ENCODE assay signal across 9 cellular contexts in the genomic region with DNA sequence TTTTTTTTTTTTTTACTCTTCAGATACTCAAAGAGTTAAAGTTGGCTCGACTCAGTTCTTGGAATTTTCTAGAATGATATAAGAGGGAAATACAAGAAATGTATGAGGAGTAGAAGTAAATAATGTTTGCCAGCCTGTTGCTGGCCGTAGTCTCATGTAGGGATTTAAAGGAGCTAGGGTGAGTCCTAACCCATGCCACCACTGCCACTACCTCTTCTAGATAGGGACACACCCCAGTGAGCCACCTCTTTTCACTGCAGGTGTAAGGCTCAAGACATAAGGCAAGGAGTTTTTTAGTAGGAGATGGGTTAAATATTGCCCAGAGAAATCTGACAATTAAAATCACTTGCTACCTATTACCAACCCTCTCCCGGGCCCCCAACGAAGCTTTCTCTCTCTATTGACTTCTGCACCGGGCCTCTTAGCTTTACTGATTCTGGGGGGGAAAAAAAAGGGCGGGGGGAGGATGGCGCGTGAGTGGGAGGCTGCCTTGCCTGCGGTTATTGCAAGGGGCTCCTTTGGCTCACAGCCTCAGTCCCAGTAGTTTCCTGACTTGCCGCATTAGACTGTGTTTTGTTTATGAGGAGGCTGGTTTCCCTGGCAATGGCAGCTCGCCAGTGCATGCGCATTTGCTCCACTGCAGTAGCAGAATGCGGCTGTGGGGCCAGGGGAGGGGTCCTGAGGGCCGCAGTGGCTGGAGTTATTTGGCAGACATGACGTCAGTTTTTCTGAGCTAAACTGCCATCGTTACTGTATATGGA. TPM values are rescaled to one million over a fixed set of nuclear protein-coding genes. Genes with fewer than 3 reads are reported as not detected.
DNase-seq lines count a peak whose midpoint lies in the region; ATAC-seq and TF ChIP-seq lines count a peak whose summit lies in the region.
"Had no signal": no experiment of that assay in that cellular context is flagged by ENCODE, and none has a peak within 500 bp of the region (broad histone marks: within the 10 kb centered on the region; RNA-seq: fewer than 3 reads in every experiment).

No MANE protein-coding gene starts in this region.

- no peaks in the 10 kb centered on the region for H3K36me3 Mint-ChIP-seq in CD8-positive, alpha-beta T cell
- H3K36me3 Mint-ChIP-seq in activated CD8-positive, alpha-beta T cell treated with anti-CD3 and anti-CD28 coated beads for 36 hours (ENCODE audit: low read depth) = no peaks in the 10 kb centered on the region

- no peak overlapping the region for H3K4ac ChIP-seq in neuronal stem cell (ENCODE audit: low read length)

- no peak overlapping the region for H3K14ac ChIP-seq in neuronal stem cell (ENCODE audit: low read length)

- peak overlapping the region; percentile 61 for H3K4me3 Mint-ChIP-seq in CD8-positive, alpha-beta T cell
- H3K4me3 Mint-ChIP-seq in activated CD8-positive, alpha-beta T cell treated with anti-CD3 and anti-CD28 coated beads for 36 hours = no peak overlapping the region

- no peak overlapping the region for H3K27ac Mint-ChIP-seq in CD8-positive, alpha-beta T cell
- H3K27ac Mint-ChIP-seq in activated CD8-positive, alpha-beta T cell treated with anti-CD3 and anti-CD28 coated beads for 36 hours = no peak overlapping the region

- no peaks in the 10 kb centered on the region for H3K27me3 Mint-ChIP-seq in CD8-positive, alpha-beta T cell (ENCODE audit: low read depth)
- H3K27me3 Mint-ChIP-seq in activated CD8-positive, alpha-beta T cell treated with anti-CD3 and anti-CD28 coated beads for 36 hours = no peaks in the 10 kb centered on the region

- peak overlapping the region; percentile 18 for H3K4me2 ChIP-seq in neuronal stem cell (ENCODE audit: insufficient read depth, low read length, poor library complexity, severe bottlenecking)

- peak; percentile 48 for ATAC-seq in CD8-positive, alpha-beta T cell
- ATAC-seq in HG02938 (IDR thresholded peaks at IDR 0.05; ENCODE audit: unreplicated experiment) = peak; percentile 35
- ATAC-seq in activated CD8-positive, alpha-beta T cell treated with anti-CD3 and anti-CD28 coated beads for 36 hours = peak; percentile 68

- no peak overlapping the region for H4K8ac ChIP-seq in neuronal stem cell (ENCODE audit: low read depth, low read length)

- no peaks in the 10 kb centered on the region for H3K36me3 ChIP-seq in CD8-positive, alpha-beta T cell (ENCODE audit: insufficient read depth, low read length)
- peaks cover 5 to 32% of the 10 kb centered on the region in 2 donors for H3K36me3 ChIP-seq in neuronal stem cell (replicated peaks in 1 of 2; ENCODE audit: control insufficient read depth in 2 of 2, insufficient read depth in 2 of 2, low read length in 2 of 2)

- no peak overlapping the region for H3K23ac ChIP-seq in neuronal stem cell (ENCODE audit: low read depth, low read length, poor library complexity)

- H3K9ac ChIP-seq in neuronal stem cell (ENCODE audit: low read depth, low read length, poor library complexity) = no peak overlapping the region

- DNase-seq in CD8-positive, alpha-beta T cell = peak in 5 of 7 experiments; percentile 0 to 40 (median 24)
- DNase-seq in activated CD8-positive, alpha-beta T cell treated with anti-CD3 and anti-CD28 coated beads for 36 hours = peak; percentile 46
- DNase-seq in fibroblast of villous mesenchyme (ENCODE audit: low read depth) (peak; percentile 13), neuronal stem cell (ENCODE audit: low spot score) (peak; percentile 48), NK-92 (lab: John Stamatoyannopoulos, UW; ENCODE audit: unreplicated experiment) (no peak), SW 1271 (lab: John Stamatoyannopoulos, UW) (no peak), KG1 (lab: John Stamatoyannopoulos, UW) (no peak)

- H2BK12ac ChIP-seq in neuronal stem cell (ENCODE audit: low read length) = no peak overlapping the region

- no peak overlapping the region for H4K91ac ChIP-seq in neuronal stem cell (ENCODE audit: low read depth, low read length, poor library complexity)

- no peak overlapping the region for H3K18ac ChIP-seq in neuronal stem cell (ENCODE audit: low read length)

- H3K4me1 Mint-ChIP-seq in CD8-positive, alpha-beta T cell (ENCODE audit: low read depth) = peaks cover 3% of the 10 kb centered on the region
- H3K4me1 Mint-ChIP-seq in activated CD8-positive, alpha-beta T cell treated with anti-CD3 and anti-CD28 coated beads for 36 hours (ENCODE audit: low read depth) = no peaks in the 10 kb centered on the region

- CTCF ChIA-PET in CD8-positive, alpha-beta T cell (lab: Charles Lee) = interaction anchor here (0.9 kb wide), 1 partner anchor 53 kb away, joined by 3 read pairs; no protein-coding TSS in a partner anchor
- CTCF ChIA-PET in activated CD8-positive, alpha-beta T cell treated with anti-CD3 and anti-CD28 coated beads for 36 hours (lab: Charles Lee) = interaction anchor here (1.0 to 1.1 kb wide), 2 partner anchors 11 to 206 kb away, joined by 3 read pairs; no protein-coding TSS in a partner anchor

- H3K4me3 ChIP-seq in CD8-positive, alpha-beta T cell (ENCODE audit: low read depth, low read length) = no peak overlapping the region
- H3K4me3 ChIP-seq in fibroblast of villous mesenchyme (ENCODE audit: low read depth, low read length) (no peak overlapping the region), neuronal stem cell (ENCODE audit: low read length in 2 of 2) (peak overlapping the region in 1 of 2 donors; percentile 7)

- H3K9me3 ChIP-seq in CD8-positive, alpha-beta T cell (ENCODE audit: low read length) = no peaks in the 10 kb centered on the region
- no peaks in the 10 kb centered on the region for H3K9me3 ChIP-seq in neuronal stem cell (replicated peaks in 1 of 2; ENCODE audit: control insufficient read depth in 2 of 2, insufficient read depth in 1 of 2, low read depth in 1 of 2, low read length in 2 of 2)

- H3K27ac ChIP-seq in CD8-positive, alpha-beta T cell (ENCODE audit: low read depth, low read length) = peak overlapping the region; percentile 23
- no peak overlapping the region for H3K27ac ChIP-seq in neuronal stem cell (replicated peaks; ENCODE audit: low read length)
- H3K27ac ChIP-seq: epithelial cell of prostate had no signal

- H2AFZ ChIP-seq in neuronal stem cell (ENCODE audit: low read length) = peak overlapping the region; percentile 35

- H2BK15ac ChIP-seq in neuronal stem cell (ENCODE audit: low read length) = no peak overlapping the region

- H2BK5ac ChIP-seq in neuronal stem cell (ENCODE audit: low read length) = no peak overlapping the region

- H3K9me3 Mint-ChIP-seq in CD8-positive, alpha-beta T cell = no peaks in the 10 kb centered on the region
- H3K9me3 Mint-ChIP-seq in activated CD8-positive, alpha-beta T cell treated with anti-CD3 and anti-CD28 coated beads for 36 hours = no peaks in the 10 kb centered on the region

- POLR2A ChIA-PET in CD8-positive, alpha-beta T cell (lab: Charles Lee) = no interaction called here
- POLR2A ChIA-PET in activated CD8-positive, alpha-beta T cell treated with anti-CD3 and anti-CD28 coated beads for 36 hours (lab: Charles Lee) = no interaction called here

- H3K79me1 ChIP-seq in neuronal stem cell (ENCODE audit: low read depth, low read length) = no peaks in the 10 kb centered on the region

- H2AK5ac ChIP-seq in neuronal stem cell (ENCODE audit: low read depth, low read length) = no peak overlapping the region

- TF ChIP-seq CTCF in CD8-positive, alpha-beta T cell (IDR thresholded peaks at IDR 0.05) = no peak
- no peak for TF ChIP-seq CTCF in activated CD8-positive, alpha-beta T cell treated with anti-CD3 and anti-CD28 coated beads for 36 hours (IDR thresholded peaks at IDR 0.05)
- no peak for TF ChIP-seq CTCF in fibroblast of villous mesenchyme (IDR thresholded peaks at IDR 0.05; ENCODE audit: insufficient read depth, low read depth, low read length)

- no peak overlapping the region for H2BK120ac ChIP-seq in neuronal stem cell (ENCODE audit: low read depth, low read length)

- no peaks in the 10 kb centered on the region for H3K4me1 ChIP-seq in CD8-positive, alpha-beta T cell (ENCODE audit: insufficient read depth, low read length)
- H3K4me1 ChIP-seq in neuronal stem cell (ENCODE audit: control insufficient read depth in 2 of 2, insufficient read depth in 1 of 2, low read depth in 1 of 2, low read length in 2 of 2) = peaks cover 4 to 7% of the 10 kb centered on the region in 2 donors

- intact Hi-C loops in CD8-positive, alpha-beta T cell (cut with DNase I, micrococcal nuclease) = no loop called here
- intact Hi-C loops in activated CD8-positive, alpha-beta T cell treated with anti-CD3 and anti-CD28 coated beads for 36 hours (cut with micrococcal nuclease) = no loop called here

- no CpG with 5 or more reads among the region's 16 CpGs for WGBS in neuronal stem cell (ENCODE audit: extremely low coverage in 2 of 2, insufficient read length in 2 of 2, insufficient replicate concordance in 1 of 2), 2 donors

- no peaks in the 10 kb centered on the region for H3K27me3 ChIP-seq in CD8-positive, alpha-beta T cell (ENCODE audit: insufficient read depth, low read length)
- H3K27me3 ChIP-seq in neuronal stem cell (ENCODE audit: control insufficient read depth in 3 of 3, insufficient read depth in 3 of 3, low read depth in 1 of 3, low read length in 3 of 3) = no peaks in the 10 kb centered on the region

RNA-seq across cellular contexts. Expression of a gene that starts 3.0 kb away (rescaled TPM):
- 1 to 10 TPM in 1 of 2 experiments, under 1 TPM in 1; 0.47 to 1.0 TPM for total RNA-seq in CD8-positive, alpha-beta T cell
- total RNA-seq in activated CD8-positive, alpha-beta T cell treated with anti-CD3 and anti-CD28 coated beads for 36 hours = under 1 TPM; 0.41 to 0.43 TPM
- total RNA-seq in fibroblast of villous mesenchyme = 5.2 and 7.4 TPM in 2 replicates
- 21.0 TPM for polyA plus RNA-seq in neuronal stem cell (2013, experiment 1 of 2)
- 20.5 TPM for polyA plus RNA-seq in neuronal stem cell (2013, experiment 2 of 2)

Comparison
In these comparisons a context has a peak if more than half of its experiments do, and no peak if none do; other contexts are left out.
1. DNase-seq: peak in CD8-positive, alpha-beta T cell (5 of 7), activated CD8-positive, alpha-beta T cell treated with anti-CD3 and anti-CD28 coated beads for 36 hours (single experiment), fibroblast of villous mesenchyme (single experiment) and neuronal stem cell (single experiment); none in NK-92 (single experiment), SW 1271 (0 of 2) and KG1 (single experiment).
2. Peak in every context shown above with its lines, with median percentiles within 50 percentile points of each other: ATAC-seq.